Comparison of ENCODE assay signal across 29 cellular contexts in genomic region chr4:181018998-181019397, GRCh38.
"Had no signal": no experiment of that assay in that cellular context is flagged by ENCODE, and none has a peak within 500 bp of the region (broad histone marks: within the 10 kb centered on the region; RNA-seq: fewer than 3 reads in every experiment).

No MANE protein-coding gene starts in this region.

- H3K27ac ChIP-seq: ascending aorta, breast epithelium, cardiac muscle cell, colonic mucosa, epithelial cell of prostate, esophagus squamous epithelium, gastroesophageal sphincter, heart right ventricle, WERI-Rb-1 had no signal

- H3K9me3 ChIP-seq: ascending aorta, colonic mucosa, esophagus squamous epithelium had no signal

- H3K27me3 ChIP-seq: ascending aorta, breast epithelium, cardiac muscle cell, colonic mucosa, esophagus squamous epithelium, gastroesophageal sphincter, heart right ventricle had no signal

- H3K36me3 ChIP-seq: ascending aorta, breast epithelium, cardiac muscle cell, colonic mucosa, esophagus squamous epithelium, gastroesophageal sphincter, heart right ventricle, WERI-Rb-1 had no signal

- ATAC-seq: activated CD4-positive, CD25-positive, alpha-beta regulatory T cell treated with anti-CD3 and anti-CD28 coated beads, Interleukin-2, amount 50 U/mL, for 24 hours; activated CD8-positive, alpha-beta T cell treated with anti-CD3 and anti-CD28 coated beads for 36 hours; activated naive CD4-positive, alpha-beta T cell treated with anti-CD3 and anti-CD28 coated beads, Interleukin-2, amount 50 U/mL, for 72 hours; activated T-cell treated with anti-CD3 and anti-CD28 coated beads, Interleukin-2, amount 50 U/mL, for 72 hours; gastroesophageal sphincter; heart right ventricle had no signal

- DNase-seq: activated B cell treated with CpG ODN at 0.5 μM for 24 hours; activated CD4-positive, alpha-beta T cell treated with anti-CD3 and anti-CD28 coated beads for 48 hours; activated CD4-positive, alpha-beta T cell treated with anti-CD3 and anti-CD28 coated beads, Interleukin-2, amount 50 U/mL, for 1 hour; activated CD4-positive, alpha-beta T cell treated with anti-CD3 and anti-CD28 coated beads, Interleukin-2, amount 50 U/mL, for 48 hours; activated CD8-positive, alpha-beta memory T cell treated with anti-CD3 and anti-CD28 coated beads for 24 hours; activated CD8-positive, alpha-beta memory T cell treated with anti-CD3 and anti-CD28 coated beads, Interleukin-2, amount 50 U/mL, for 4 hours; activated CD8-positive, alpha-beta T cell treated with anti-CD3 and anti-CD28 coated beads for 36 hours; activated gamma-delta T cell; activated naive CD4-positive, alpha-beta T cell; activated naive CD4-positive, alpha-beta T cell treated with anti-CD3 and anti-CD28 coated beads, Interleukin-2, amount 10 ng/mL, durations not matched to agents 7 days and 5 days; activated naive CD8-positive, alpha-beta T cell treated with anti-CD3 and anti-CD28 coated beads, Interleukin-2, amount 10 ng/mL, durations not matched to agents 7 days and 5 days; activated T-cell treated with anti-CD3 and anti-CD28 coated beads, Interleukin-2, amount 50 U/mL, for 24 hours; activated T-cell treated with anti-CD3 and anti-CD28 coated beads, Interleukin-2, amount 50 U/mL, for 72 hours; central memory CD4-positive, alpha-beta T cell; cerebellar nuclear complex; colonic mucosa; effector CD8-positive, alpha-beta T cell; esophagus squamous epithelium; foreskin melanocyte; heart right ventricle; T-helper 9 cell; WERI-Rb-1 had no signal

- H3K4me1 ChIP-seq: ascending aorta, breast epithelium, colonic mucosa, esophagus squamous epithelium, gastroesophageal sphincter, heart right ventricle had no signal

- H3K4me3 ChIP-seq: ascending aorta, breast epithelium, cardiac muscle cell, colonic mucosa, esophagus squamous epithelium, gastroesophageal sphincter, heart right ventricle had no signal
